In the genomic region with DNA sequence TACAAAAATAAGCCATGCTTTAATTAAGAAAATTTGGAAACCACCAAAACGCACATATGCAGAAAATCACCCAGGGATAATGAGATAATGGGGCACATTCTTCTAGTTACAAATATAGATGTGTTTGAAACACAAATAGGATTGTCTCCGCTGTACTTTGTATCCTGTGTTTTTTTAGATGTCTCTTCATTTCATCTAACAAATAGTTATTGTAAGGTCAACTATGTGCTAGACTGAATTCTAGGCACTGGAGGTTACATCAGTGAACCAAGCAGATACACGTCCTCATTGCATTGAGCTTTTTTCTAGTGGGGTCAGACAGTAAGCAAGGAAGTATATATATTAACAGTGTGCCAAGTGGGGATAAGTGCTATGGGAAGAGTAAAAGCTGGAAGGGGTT, we compare ENCODE assay signal across 11 cellular contexts.
"Had no signal": no experiment of that assay in that cellular context is flagged by ENCODE, and none has a peak within 500 bp of the region (broad histone marks: within the 10 kb centered on the region; RNA-seq: fewer than 3 reads in every experiment).

No MANE protein-coding gene starts in this region.

- H3K4me2 ChIP-seq: smooth muscle cell had no signal

- ATAC-seq: activated naive CD4-positive, alpha-beta T cell treated with anti-CD3 and anti-CD28 coated beads, Interleukin-2, amount 50 U/mL, for 72 hours; activated T-cell treated with anti-CD3 and anti-CD28 coated beads, Interleukin-2, amount 50 U/mL, for 4 hours; left ventricle myocardium superior; right cardiac atrium had no signal

- H3K27me3 ChIP-seq: esophagus muscularis mucosa had no signal

- H3K9me3 ChIP-seq: esophagus muscularis mucosa had no signal

- H3K27ac Mint-ChIP-seq: activated naive CD4-positive, alpha-beta T cell treated with anti-CD3 and anti-CD28 coated beads, Interleukin-2, amount 50 U/mL, for 72 hours had no signal

- H3K4me3 ChIP-seq: esophagus muscularis mucosa, SK-N-MC, smooth muscle cell had no signal

- DNase-seq: activated CD4-positive, alpha-beta T cell treated with anti-CD3 and anti-CD28 coated beads, Interleukin-2, amount 50 U/mL, for 4 hours; activated CD4-positive, CD25-positive, alpha-beta regulatory T cell treated with anti-CD3 and anti-CD28 coated beads, Interleukin-2, amount 50 U/mL, for 72 hours; activated effector memory CD4-positive, alpha-beta T cell treated with anti-CD3 and anti-CD28 coated beads, Interleukin-2, amount 50 U/mL, for 16 hours; activated T-cell treated with anti-CD3 and anti-CD28 coated beads, Interleukin-2, amount 50 U/mL, for 4 hours; left ventricle myocardium superior; right cardiac atrium; trophoblast cell had no signal

- H3K4me3 Mint-ChIP-seq: activated T-cell treated with anti-CD3 and anti-CD28 coated beads, Interleukin-2, amount 50 U/mL, for 4 hours had no signal

- H3K9me3 Mint-ChIP-seq: activated naive CD4-positive, alpha-beta T cell treated with anti-CD3 and anti-CD28 coated beads, Interleukin-2, amount 50 U/mL, for 72 hours; activated T-cell treated with anti-CD3 and anti-CD28 coated beads, Interleukin-2, amount 50 U/mL, for 4 hours had no signal

- H3K27ac ChIP-seq: esophagus muscularis mucosa, SK-N-MC had no signal

- H3K36me3 ChIP-seq: esophagus muscularis mucosa had no signal
